In the genomic region with DNA sequence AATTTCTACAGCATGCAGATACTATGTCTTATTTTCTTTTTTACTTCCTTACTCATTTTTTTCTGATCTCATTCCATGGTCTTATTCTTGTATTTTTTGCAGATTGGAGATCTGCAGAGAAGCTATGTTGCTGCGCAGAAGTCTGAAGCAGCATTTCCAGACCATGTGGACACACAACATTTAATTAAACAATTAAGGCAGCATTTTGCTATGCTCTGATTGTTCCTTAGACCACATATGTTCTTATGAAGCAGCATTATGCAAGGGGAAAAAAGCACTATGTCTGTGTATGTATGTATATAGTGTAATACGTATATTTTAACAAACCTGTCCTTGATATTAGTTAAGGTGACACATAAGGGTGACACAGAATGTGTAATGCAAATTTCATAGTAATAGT, we compare ENCODE assay signal across 22 cellular contexts.
"Had no signal": no experiment of that assay in that cellular context is flagged by ENCODE, and none has a peak within 500 bp of the region (broad histone marks: within the 10 kb centered on the region; RNA-seq: fewer than 3 reads in every experiment).

No MANE protein-coding gene starts in this region.

- DNase-seq: islet precursor cell; left ventricle myocardium inferior; mesendoderm; naive B cell; natural killer cell; ovary; right lobe of liver; stimulated activated CD4-positive, alpha-beta T cell treated with anti-CD3 and anti-CD28 coated beads, Interleukin-1b, Interleukin-23, amount 100 ng/mL, for 48 hours; stimulated activated CD4-positive, alpha-beta T cell treated with anti-CD3 and anti-CD28 coated beads, Interleukin-2, amount 100 ng/mL, for 48 hours; stimulated activated CD4-positive, alpha-beta T cell treated with anti-CD3 and anti-CD28 coated beads, Interleukin-4, amount 100 ng/mL, for 4 hours; stimulated activated CD8-positive, alpha-beta memory T cell treated with anti-CD3 and anti-CD28 coated beads, Interleukin-4, amount 100 ng/mL, for 48 hours; stimulated activated naive CD8-positive, alpha-beta T cell treated with anti-CD3 and anti-CD28 coated beads, Interleukin-15, Interleukin-2, amounts not matched to agents 100 U/mL and 50 U/mL, for 24 hours; stomach; testis; thyroid gland; transverse colon; upper lobe of left lung had no signal

- ATAC-seq: natural killer cell; right lobe of liver; stimulated activated memory B cell treated with anti-CD40 and anti-IgM and Interleukin-4, amounts not matched to agents 10 μg/mL and 1 μg/mL and 100 μg/mL, for 72 hours; stimulated activated naive CD8-positive, alpha-beta T cell treated with anti-CD3 and anti-CD28 coated beads, Interleukin-15, Interleukin-2, amounts not matched to agents 100 U/mL and 50 U/mL, for 24 hours had no signal

- H3K27me3 ChIP-seq: ovary, right atrium auricular region, right lobe of liver, stomach, testis, thyroid gland, transverse colon, upper lobe of left lung, vagina had no signal

- H3K27ac ChIP-seq: left ventricle myocardium inferior, ovary, right atrium auricular region, right lobe of liver, stomach, testis, thyroid gland, transverse colon, upper lobe of left lung, vagina had no signal

- H3K4me1 ChIP-seq: left ventricle myocardium inferior, right atrium auricular region, right lobe of liver, stomach, testis, thyroid gland, transverse colon, upper lobe of left lung, vagina had no signal

- H3K9me3 ChIP-seq: ovary, right atrium auricular region, right lobe of liver, testis, thyroid gland, transverse colon, vagina had no signal

- H3K4me3 ChIP-seq: left ventricle myocardium inferior, lung, ovary, right atrium auricular region, right lobe of liver, smooth muscle cell, stomach, testis, thyroid gland, transverse colon, upper lobe of left lung, vagina had no signal

- H3K36me3 ChIP-seq: ovary had no signal
